21 cellular contexts compared by ENCODE assay signal in genomic region chr12:117377758-117378157, GRCh38. TPM values are rescaled to one million over a fixed set of nuclear protein-coding genes. Genes with fewer than 3 reads are reported as not detected.
DNase-seq lines count a peak whose midpoint lies in the region; ATAC-seq and TF ChIP-seq lines count a peak whose summit lies in the region.
"Had no signal": no experiment of that assay in that cellular context is flagged by ENCODE, and none has a peak within 500 bp of the region (broad histone marks: within the 10 kb centered on the region; RNA-seq: fewer than 3 reads in every experiment).

No MANE protein-coding gene starts in this region.

- H3K36me3 Mint-ChIP-seq in T-helper 2 cell treated with Interferon-gamma antibody and Interleukin-4, amounts not matched to agents 5 μg/mL and 100 μg/mL, for 36 hours (ENCODE audit: low read depth): no peaks in the 10 kb centered on the region
- H3K36me3 Mint-ChIP-seq: activated naive CD4-positive, alpha-beta T cell treated with anti-CD3 and anti-CD28 coated beads, Interleukin-2, amount 50 U/mL, for 72 hours had no signal

- H3K36me3 ChIP-seq in Karpas-422 (ENCODE audit: insufficient read depth, low read length): no peaks in the 10 kb centered on the region
- no peaks in the 10 kb centered on the region for H3K36me3 ChIP-seq in mucosa of descending colon (ENCODE audit: low read depth)
- H3K36me3 ChIP-seq: heart left ventricle, SJSA1, tibial nerve, WERI-Rb-1 had no signal

- H3K9me3 ChIP-seq in Karpas-422 (ENCODE audit: low read length) (no peaks in the 10 kb centered on the region), mucosa of descending colon (no peaks in the 10 kb centered on the region)
- H3K9me3 ChIP-seq: SJSA1 had no signal

- H3K4me2 ChIP-seq in Karpas-422 (ENCODE audit: low read depth, low read length, poor library complexity, severe bottlenecking): no peak overlapping the region
- H3K4me2 ChIP-seq: KMS-11 had no signal

- intact Hi-C loops in mucosa of descending colon (cut with DNase I, micrococcal nuclease): loop anchor here in 1 of 2 donors (10.0 kb wide), 1 partner anchor 777 kb away; no protein-coding TSS in a partner anchor

- H3K27me3 Mint-ChIP-seq in T-helper 2 cell treated with Interferon-gamma antibody and Interleukin-4, amounts not matched to agents 5 μg/mL and 100 μg/mL, for 36 hours (ENCODE audit: low read depth): no peaks in the 10 kb centered on the region

- no peaks in the 10 kb centered on the region for H4K20me1 ChIP-seq in Karpas-422 (ENCODE audit: insufficient read depth, low read depth, low read length)

- no peaks in the 10 kb centered on the region for H3K79me2 ChIP-seq in Karpas-422 (ENCODE audit: low read length)

- H3K27ac Mint-ChIP-seq in T-helper 2 cell treated with Interferon-gamma antibody and Interleukin-4, amounts not matched to agents 5 μg/mL and 100 μg/mL, for 36 hours: no peak overlapping the region
- H3K27ac Mint-ChIP-seq: activated naive CD4-positive, alpha-beta T cell treated with anti-CD3 and anti-CD28 coated beads, Interleukin-2, amount 50 U/mL, for 72 hours had no signal

- TF ChIP-seq CTCF in mucosa of descending colon (IDR thresholded peaks at IDR 0.05): no peak

- H2AFZ ChIP-seq in Karpas-422 (ENCODE audit: low read length): no peak overlapping the region

- H3K4me3 ChIP-seq in Karpas-422 (ENCODE audit: low read length) (no peak overlapping the region), mucosa of descending colon (no peak overlapping the region)
- H3K4me3 ChIP-seq: heart left ventricle, SJSA1, tibial nerve had no signal

- no peaks in the 10 kb centered on the region for H3K9me3 Mint-ChIP-seq in T-helper 2 cell treated with Interferon-gamma antibody and Interleukin-4, amounts not matched to agents 5 μg/mL and 100 μg/mL, for 36 hours

- H3K4me1 ChIP-seq in Karpas-422 (ENCODE audit: low read length) (no peaks in the 10 kb centered on the region), mucosa of descending colon (ENCODE audit: low read depth) (no peaks in the 10 kb centered on the region)
- H3K4me1 ChIP-seq: heart left ventricle, SJSA1, tibial nerve had no signal

- no peak overlapping the region for H3K9ac ChIP-seq in Karpas-422 (ENCODE audit: low read length)
- H3K9ac ChIP-seq: KMS-11 had no signal

- ATAC-seq in mucosa of descending colon: peak; percentile 53
- ATAC-seq: activated naive CD4-positive, alpha-beta T cell treated with anti-CD3 and anti-CD28 coated beads, Interleukin-2, amount 50 U/mL, for 72 hours; heart left ventricle; left colon; naive thymus-derived CD4-positive, alpha-beta T cell had no signal

- no peaks in the 10 kb centered on the region for H3K27me3 ChIP-seq in Karpas-422 (ENCODE audit: low read length)
- H3K27me3 ChIP-seq: heart left ventricle, SJSA1, tibial nerve had no signal

- no peak overlapping the region for H3K27ac ChIP-seq in Karpas-422 (ENCODE audit: low read length)
- H3K27ac ChIP-seq: epithelial cell of prostate, heart left ventricle, KMS-11, SJSA1, tibial nerve, WERI-Rb-1 had no signal

- no peaks in the 10 kb centered on the region for H3K9me2 ChIP-seq in Karpas-422 (replicated peaks; ENCODE audit: insufficient read depth, low read length)

- H3K4me3 Mint-ChIP-seq in T-helper 2 cell treated with Interferon-gamma antibody and Interleukin-4, amounts not matched to agents 5 μg/mL and 100 μg/mL, for 36 hours: no peak overlapping the region
- H3K4me3 Mint-ChIP-seq: naive thymus-derived CD4-positive, alpha-beta T cell had no signal

- DNase-seq in NCI-H187 treated with DMSO at 0.1 percent for 48 hours (lab: John Stamatoyannopoulos, UW) (peak; percentile 31), NCI-H187 (lab: John Stamatoyannopoulos, UW) (no peak), Karpas-422 (peak; percentile 54), SHP77 treated with DMSO at 0.1 percent for 48 hours (lab: John Stamatoyannopoulos, UW) (peak; percentile 46), mucosa of descending colon (peak in 1 of 3 donors; percentile 2), occipital lobe (lab: John Stamatoyannopoulos, UW) (no peak)
- no peak for DNase-seq in activated CD4-positive, alpha-beta T cell treated with anti-CD3 and anti-CD28 coated beads, Interleukin-2, amount 50 U/mL, for 48 hours
- DNase-seq in T-helper 2 cell treated with Interferon-gamma antibody and Interleukin-4, amounts not matched to agents 5 μg/mL and 100 μg/mL, for 36 hours (ENCODE audit: low spot score): no peak
- DNase-seq: ACHN; activated CD8-positive, alpha-beta memory T cell treated with anti-CD3 and anti-CD28 coated beads, Interleukin-2, amount 50 U/mL, for 4 hours; heart left ventricle; left colon; naive thymus-derived CD4-positive, alpha-beta T cell; NCI-H446; stimulated activated CD8-positive, alpha-beta memory T cell treated with anti-CD3 and anti-CD28 coated beads, Interleukin-4, amount 100 ng/mL, for 48 hours; WERI-Rb-1 had no signal

- H3K4me1 Mint-ChIP-seq in T-helper 2 cell treated with Interferon-gamma antibody and Interleukin-4, amounts not matched to agents 5 μg/mL and 100 μg/mL, for 36 hours (ENCODE audit: low read depth): no peaks in the 10 kb centered on the region

RNA-seq across cellular contexts. Expression of gene NOS1, which starts 16.3 kb away (rescaled TPM):
- total RNA-seq in Karpas-422 (2014; rRNA removed; shearing (Covaris generic); ENCODE audit: low replicate concordance): not detected in 2 replicates
- total RNA-seq in mucosa of descending colon: 10 to 100 TPM in 1 of 3 donors, under 1 TPM in 2; 0.09 to 11.0 (median 0.29) TPM
- 1.2 TPM for total RNA-seq in occipital lobe
- total RNA-seq: naive thymus-derived CD4-positive, alpha-beta T cell; SJSA1 had no signal

Comparison
In these comparisons a context has a peak if more than half of its experiments do, and no peak if none do; other contexts are left out.
1. DNase-seq: peak in NCI-H187 treated with DMSO at 0.1 percent for 48 hours (single experiment), Karpas-422 (single experiment) and SHP77 treated with DMSO at 0.1 percent for 48 hours (single experiment); none in NCI-H187 (0 of 2), activated CD4-positive, alpha-beta T cell treated with anti-CD3 and anti-CD28 coated beads, Interleukin-2, amount 50 U/mL, for 48 hours (0 of 2), T-helper 2 cell treated with Interferon-gamma antibody and Interleukin-4, amounts not matched to agents 5 μg/mL and 100 μg/mL, for 36 hours (single experiment) and occipital lobe (single experiment).